ENCODE assay signal across 16 cellular contexts in the genomic region with DNA sequence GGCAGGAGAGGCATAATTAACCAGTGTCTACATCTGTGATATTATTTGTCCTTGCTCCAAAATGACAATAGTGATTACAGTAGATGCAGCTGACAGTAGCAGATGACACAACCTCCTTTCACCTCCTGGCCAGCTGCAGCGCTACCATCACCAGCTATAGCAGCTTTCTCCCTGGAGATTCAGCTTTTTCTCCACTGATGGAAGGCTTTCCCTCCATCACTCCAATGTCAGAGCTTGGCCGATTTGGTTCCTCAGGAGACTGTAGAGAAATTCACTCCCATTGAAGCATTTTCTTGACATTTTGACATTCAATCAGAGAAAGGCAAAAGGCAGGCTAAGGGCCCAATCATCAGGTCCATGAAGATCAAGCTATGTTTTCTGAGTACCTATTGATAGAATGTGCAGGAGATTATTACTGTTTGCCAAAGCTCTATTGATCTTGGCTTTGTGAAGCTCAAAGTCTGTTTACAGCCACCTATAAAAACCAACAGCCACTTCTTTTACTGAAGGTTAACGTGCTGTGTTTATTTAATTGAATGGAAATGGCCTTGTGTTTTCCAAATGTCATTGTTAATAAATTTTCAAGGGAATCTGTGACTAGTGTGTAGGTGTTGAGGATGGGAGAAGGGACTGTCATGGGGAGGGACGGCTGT.
DNase-seq lines count a peak whose midpoint lies in the region; TF ChIP-seq lines count a peak whose summit lies in the region.
"Had no signal": no experiment of that assay in that cellular context is flagged by ENCODE, and none has a peak within 500 bp of the region (broad histone marks: within the 10 kb centered on the region; RNA-seq: fewer than 3 reads in every experiment).

No MANE protein-coding gene starts in this region.

- H3K36me3 Mint-ChIP-seq in neural crest cell (ENCODE audit: low read depth) (no peaks in the 10 kb centered on the region), mesothelial cell of epicardium (no peaks in the 10 kb centered on the region)
- H3K36me3 Mint-ChIP-seq: CD4-positive, CD25-positive, alpha-beta regulatory T cell had no signal

- TF ChIP-seq CTCF in colonic mucosa (IDR thresholded peaks at IDR 0.05) (no peak), neural crest cell (conservative IDR thresholded peaks at IDR 0.05) (no peak), mesothelial cell of epicardium (IDR thresholded peaks at IDR 0.05; ENCODE audit: unreplicated experiment) (no peak), GM13977 (IDR thresholded peaks at IDR 0.05; ENCODE audit: extremely low read depth, insufficient read depth, missing control alignments) (no peak)

- H3K4me3 Mint-ChIP-seq in neural crest cell: no peak overlapping the region
- H3K4me3 Mint-ChIP-seq in mesothelial cell of epicardium: no peak overlapping the region
- H3K4me3 Mint-ChIP-seq: B cell; CD4-positive, CD25-positive, alpha-beta regulatory T cell; H9; T-helper 1 cell treated with Interleukin-12 subunit alpha and Interleukin-12 subunit beta and Interleukin-4 antibody, amounts not matched to agents 30 μg/mL and 1 μg/mL, for 36 hours had no signal

- intact Hi-C loops in colonic mucosa (cut with DNase I): no loop called here

- peak overlapping the region; percentile 6 for H3K27ac ChIP-seq in colonic mucosa

- no peaks in the 10 kb centered on the region for H3K27me3 ChIP-seq in colonic mucosa

- DNase-seq in DMS153 (lab: John Stamatoyannopoulos, UW) (peak; percentile 42), NCI-H1694 (lab: John Stamatoyannopoulos, UW) (peak; percentile 87), colonic mucosa (no peak), neural crest cell (ENCODE audit: low read depth, low spot score) (no peak), NOMO-1 treated with DMSO at 0.1 percent for 48 hours (lab: John Stamatoyannopoulos, UW; ENCODE audit: unreplicated experiment) (no peak), mesothelial cell of epicardium (ENCODE audit: low spot score in 2 of 2, unreplicated experiment in 2 of 2) (no peak), GM13977 (ENCODE audit: low spot score) (no peak)
- DNase-seq: CD4-positive, CD25-positive, alpha-beta regulatory T cell; DND-41; H9; MV-4-11; NCI-H146; SHP77 treated with DMSO at 0.1 percent for 48 hours had no signal

- in situ Hi-C loops in GM13977 (cut with MboI; ENCODE audit: low pct_unique_long_range_greater_than_20kb, low sequenced_read_pairs, unreplicated experiment): no loop called here

- H3K4me1 ChIP-seq in colonic mucosa: no peaks in the 10 kb centered on the region

- H3K9me3 Mint-ChIP-seq in neural crest cell: peaks cover 3% of the 10 kb centered on the region
- no peaks in the 10 kb centered on the region for H3K9me3 Mint-ChIP-seq in mesothelial cell of epicardium
- H3K9me3 Mint-ChIP-seq: H9; T-helper 1 cell treated with Interleukin-12 subunit alpha and Interleukin-12 subunit beta and Interleukin-4 antibody, amounts not matched to agents 30 μg/mL and 1 μg/mL, for 36 hours had no signal

- H3K27me3 Mint-ChIP-seq in neural crest cell (ENCODE audit: low read depth) (no peaks in the 10 kb centered on the region), mesothelial cell of epicardium (ENCODE audit: low read depth) (no peaks in the 10 kb centered on the region)
- H3K27me3 Mint-ChIP-seq: B cell; CD4-positive, CD25-positive, alpha-beta regulatory T cell had no signal

- H3K9me3 ChIP-seq in colonic mucosa: no peaks in the 10 kb centered on the region

- peak overlapping the region; percentile 12 for H3K27ac Mint-ChIP-seq in neural crest cell (ENCODE audit: unreplicated experiment)
- no peak overlapping the region for H3K27ac Mint-ChIP-seq in mesothelial cell of epicardium
- H3K27ac Mint-ChIP-seq: B cell; CD4-positive, CD25-positive, alpha-beta regulatory T cell; H9; T-helper 1 cell treated with Interleukin-12 subunit alpha and Interleukin-12 subunit beta and Interleukin-4 antibody, amounts not matched to agents 30 μg/mL and 1 μg/mL, for 36 hours had no signal

- no peaks in the 10 kb centered on the region for H3K36me3 ChIP-seq in colonic mucosa

- no peaks in the 10 kb centered on the region for H3K4me1 Mint-ChIP-seq in neural crest cell
- H3K4me1 Mint-ChIP-seq in mesothelial cell of epicardium: no peaks in the 10 kb centered on the region
- H3K4me1 Mint-ChIP-seq: B cell; CD4-positive, CD25-positive, alpha-beta regulatory T cell; H9 had no signal

- H3K4me3 ChIP-seq in colonic mucosa: no peak overlapping the region
- H3K4me3 ChIP-seq: K562 had no signal

- H3K9ac ChIP-seq in colonic mucosa (ENCODE audit: low read depth in 2 of 2, low read length in 2 of 2): no peak overlapping the region

Comparison
In these comparisons a context has a peak if more than half of its experiments do, and no peak if none do; other contexts are left out.
1. DNase-seq: peak in DMS153 (single experiment) and NCI-H1694 (single experiment); none in colonic mucosa (single experiment), neural crest cell (single experiment), NOMO-1 treated with DMSO at 0.1 percent for 48 hours (single experiment), mesothelial cell of epicardium (0 of 2) and GM13977 (single experiment).